8 cellular contexts compared by ENCODE assay signal in genomic region chr14:105019861-105020814, GRCh38.
A peak's percentile ranks its signal among the peaks of the same experiment; 100 is the strongest.
DNase-seq lines count a peak whose midpoint lies in the region; ATAC-seq lines count a peak whose summit lies in the region.

No MANE protein-coding gene starts in this region.

- peak; percentile 40 for DNase-seq in activated T-cell treated with anti-CD3 and anti-CD28 coated beads for 1 hour (ENCODE audit: low read depth)
- DNase-seq in activated T-cell treated with anti-CD3 and anti-CD28 coated beads, Interleukin-2, amount 50 U/mL, for 1 hour, result no peak
- peak; percentile 47 to 64 (median 59) for DNase-seq in T-helper 1 cell
- peak; percentile 81 for DNase-seq in astrocyte of the hippocampus (ENCODE audit: low read depth, low spot score)
- peak; percentile 85 for DNase-seq in left kidney (ENCODE audit: low read depth, low spot score)
- peak; percentile 21 to 45 (median 29) for DNase-seq in stimulated activated CD4-positive, alpha-beta T cell treated with anti-CD3 and anti-CD28 coated beads, TNF-alpha, amount 100 ng/mL, for 1 hour (ENCODE audit: low read depth in 3 of 3, low spot score in 1 of 3)
- no peak for DNase-seq in T1000 (lab: John Stamatoyannopoulos, UW)

- peak; percentile 17 for ATAC-seq in HG03095 (IDR thresholded peaks at IDR 0.05; ENCODE audit: unreplicated experiment)

Comparison
In these comparisons a context has a peak if more than half of its experiments do, and no peak if none do; other contexts are left out.
1. DNase-seq: peak in activated T-cell treated with anti-CD3 and anti-CD28 coated beads for 1 hour (single experiment), T-helper 1 cell (5 of 5), astrocyte of the hippocampus (single experiment), left kidney (single experiment) and stimulated activated CD4-positive, alpha-beta T cell treated with anti-CD3 and anti-CD28 coated beads, TNF-alpha, amount 100 ng/mL, for 1 hour (3 of 3); none in activated T-cell treated with anti-CD3 and anti-CD28 coated beads, Interleukin-2, amount 50 U/mL, for 1 hour (single experiment) and T1000 (single experiment).